Comparison of ENCODE assay signal across 2 cellular contexts in genomic region chr11:69509846-69510390, GRCh38.
TF ChIP-seq lines count a peak whose summit lies in the region.

No MANE protein-coding gene starts in this region.

TF ChIP-seq in SK-N-SH, 30 proteins besides CTCF, POLR2A, EP300 and RAD21 (continued from another document):
- TF ChIP-seq, protein P1, sequence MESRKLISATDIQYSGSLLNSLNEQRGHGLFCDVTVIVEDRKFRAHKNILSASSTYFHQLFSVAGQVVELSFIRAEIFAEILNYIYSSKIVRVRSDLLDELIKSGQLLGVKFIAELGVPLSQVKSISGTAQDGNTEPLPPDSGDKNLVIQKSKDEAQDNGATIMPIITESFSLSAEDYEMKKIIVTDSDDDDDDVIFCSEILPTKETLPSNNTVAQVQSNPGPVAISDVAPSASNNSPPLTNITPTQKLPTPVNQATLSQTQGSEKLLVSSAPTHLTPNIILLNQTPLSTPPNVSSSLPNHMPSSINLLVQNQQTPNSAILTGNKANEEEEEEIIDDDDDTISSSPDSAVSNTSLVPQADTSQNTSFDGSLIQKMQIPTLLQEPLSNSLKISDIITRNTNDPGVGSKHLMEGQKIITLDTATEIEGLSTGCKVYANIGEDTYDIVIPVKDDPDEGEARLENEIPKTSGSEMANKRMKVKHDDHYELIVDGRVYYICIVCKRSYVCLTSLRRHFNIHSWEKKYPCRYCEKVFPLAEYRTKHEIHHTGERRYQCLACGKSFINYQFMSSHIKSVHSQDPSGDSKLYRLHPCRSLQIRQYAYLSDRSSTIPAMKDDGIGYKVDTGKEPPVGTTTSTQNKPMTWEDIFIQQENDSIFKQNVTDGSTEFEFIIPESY (IDR thresholded peaks at IDR 0.05; ENCODE audit: borderline replicate concordance, low read depth), result no peak
- TF ChIP-seq IRF3 (IDR thresholded peaks at IDR 0.05; ENCODE audit: low read depth, low read length) (no peak), GABPA (IDR thresholded peaks at IDR 0.05; ENCODE audit: low read depth) (no peak), RCOR1 (IDR thresholded peaks at IDR 0.05; ENCODE audit: low read length) (no peak), MXI1 (IDR thresholded peaks at IDR 0.05; ENCODE audit: low read depth, low read length) (no peak), TAF1 (IDR thresholded peaks at IDR 0.05; ENCODE audit: borderline replicate concordance, low read depth, low read length) (no peak), MEF2A (IDR thresholded peaks at IDR 0.05; ENCODE audit: borderline replicate concordance, low read depth) (no peak), EZH2phosphoT487 (IDR thresholded peaks at IDR 0.05; ENCODE audit: borderline replicate concordance, low read depth) (no peak), RFX5 (IDR thresholded peaks at IDR 0.05; ENCODE audit: low read length) (no peak), NFIC (IDR thresholded peaks at IDR 0.05; ENCODE audit: borderline replicate concordance) (no peak), POLR2AphosphoS5 (IDR thresholded peaks at IDR 0.05; ENCODE audit: low read depth, low read length) (no peak), SIN3A (IDR thresholded peaks at IDR 0.05; ENCODE audit: borderline replicate concordance, low read depth, low read length) (no peak), TEAD4 (IDR thresholded peaks at IDR 0.05; ENCODE audit: borderline replicate concordance, insufficient read depth) (no peak), FOSL2 (IDR thresholded peaks at IDR 0.05; ENCODE audit: borderline replicate concordance, low read depth) (no peak)
- TF ChIP-seq, protein P2, sequence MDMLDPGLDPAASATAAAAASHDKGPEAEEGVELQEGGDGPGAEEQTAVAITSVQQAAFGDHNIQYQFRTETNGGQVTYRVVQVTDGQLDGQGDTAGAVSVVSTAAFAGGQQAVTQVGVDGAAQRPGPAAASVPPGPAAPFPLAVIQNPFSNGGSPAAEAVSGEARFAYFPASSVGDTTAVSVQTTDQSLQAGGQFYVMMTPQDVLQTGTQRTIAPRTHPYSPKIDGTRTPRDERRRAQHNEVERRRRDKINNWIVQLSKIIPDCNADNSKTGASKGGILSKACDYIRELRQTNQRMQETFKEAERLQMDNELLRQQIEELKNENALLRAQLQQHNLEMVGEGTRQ (IDR thresholded peaks at IDR 0.05; ENCODE audit: borderline replicate concordance, low read depth, low read length), result no peak
- TF ChIP-seq, protein P3, sequence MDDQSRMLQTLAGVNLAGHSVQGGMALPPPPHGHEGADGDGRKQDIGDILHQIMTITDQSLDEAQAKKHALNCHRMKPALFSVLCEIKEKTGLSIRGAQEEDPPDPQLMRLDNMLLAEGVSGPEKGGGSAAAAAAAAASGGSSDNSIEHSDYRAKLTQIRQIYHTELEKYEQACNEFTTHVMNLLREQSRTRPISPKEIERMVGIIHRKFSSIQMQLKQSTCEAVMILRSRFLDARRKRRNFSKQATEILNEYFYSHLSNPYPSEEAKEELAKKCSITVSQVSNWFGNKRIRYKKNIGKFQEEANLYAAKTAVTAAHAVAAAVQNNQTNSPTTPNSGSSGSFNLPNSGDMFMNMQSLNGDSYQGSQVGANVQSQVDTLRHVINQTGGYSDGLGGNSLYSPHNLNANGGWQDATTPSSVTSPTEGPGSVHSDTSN (IDR thresholded peaks at IDR 0.05), result no peak

TF ChIP-seq in SK-N-SH treated with all-trans-retinoic acid at 6 μM for 48 hours, 23 proteins besides CTCF, POLR2A, EP300 and RAD21 (continued from another document):
- no peak for TF ChIP-seq GLIS3 (CRISPR knock-in tag; IDR thresholded peaks at IDR 0.05)
- TF ChIP-seq, protein P4, sequence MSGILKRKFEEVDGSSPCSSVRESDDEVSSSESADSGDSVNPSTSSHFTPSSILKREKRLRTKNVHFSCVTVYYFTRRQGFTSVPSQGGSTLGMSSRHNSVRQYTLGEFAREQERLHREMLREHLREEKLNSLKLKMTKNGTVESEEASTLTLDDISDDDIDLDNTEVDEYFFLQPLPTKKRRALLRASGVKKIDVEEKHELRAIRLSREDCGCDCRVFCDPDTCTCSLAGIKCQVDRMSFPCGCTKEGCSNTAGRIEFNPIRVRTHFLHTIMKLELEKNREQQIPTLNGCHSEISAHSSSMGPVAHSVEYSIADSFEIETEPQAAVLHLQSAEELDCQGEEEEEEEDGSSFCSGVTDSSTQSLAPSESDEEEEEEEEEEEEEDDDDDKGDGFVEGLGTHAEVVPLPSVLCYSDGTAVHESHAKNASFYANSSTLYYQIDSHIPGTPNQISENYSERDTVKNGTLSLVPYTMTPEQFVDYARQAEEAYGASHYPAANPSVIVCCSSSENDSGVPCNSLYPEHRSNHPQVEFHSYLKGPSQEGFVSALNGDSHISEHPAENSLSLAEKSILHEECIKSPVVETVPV (CRISPR knock-in tag; IDR thresholded peaks at IDR 0.05), result no peak
- no peak for TF ChIP-seq ZC3H10 (CRISPR knock-in tag; IDR thresholded peaks at IDR 0.05)
